ENCODE assay signal across 26 cellular contexts in the genomic region with DNA sequence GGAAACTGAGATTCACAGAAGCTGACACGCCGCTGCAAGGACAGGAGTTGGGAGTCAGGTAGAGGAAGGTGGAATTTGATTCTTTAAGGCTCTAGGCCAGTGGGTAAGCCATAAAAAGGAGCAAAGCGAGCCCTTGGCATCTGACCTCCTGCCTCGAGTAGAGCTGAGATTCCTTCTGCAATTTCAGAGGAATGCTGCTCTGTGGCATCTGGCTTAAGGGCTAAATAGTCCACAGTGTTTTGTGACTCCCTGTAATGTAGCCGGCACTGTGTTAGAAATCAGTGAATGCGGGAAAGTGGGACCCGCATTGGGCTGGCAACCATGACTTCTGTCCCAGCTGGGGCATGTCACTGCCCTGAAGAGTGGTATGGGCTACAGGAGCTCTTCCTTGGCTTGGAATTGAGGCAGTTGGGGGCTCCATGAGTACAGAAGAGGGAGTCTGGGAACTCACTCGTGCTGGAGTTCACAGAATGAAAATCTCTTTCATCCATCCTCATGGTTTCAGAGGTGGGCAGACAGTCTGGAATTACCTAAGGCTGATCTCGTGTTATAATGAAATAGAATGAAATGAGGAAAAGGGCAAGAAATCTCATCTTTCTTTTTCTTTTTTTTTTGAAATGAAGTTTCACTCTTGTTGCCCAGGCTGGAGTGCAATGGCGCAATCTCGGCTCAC.
"Had no signal": no experiment of that assay in that cellular context is flagged by ENCODE, and none has a peak within 500 bp of the region (broad histone marks: within the 10 kb centered on the region; RNA-seq: fewer than 3 reads in every experiment).

No MANE protein-coding gene starts in this region.

- H3K27ac ChIP-seq: colonic mucosa, esophagus squamous epithelium, left lung, pancreas, right lobe of liver, thoracic aorta, tibial nerve, upper lobe of right lung, uterus had no signal

- H3K36me3 Mint-ChIP-seq: immature natural killer cell; naive thymus-derived CD4-positive, alpha-beta T cell; stimulated activated naive B cell treated with anti-CD40 and anti-IgM and Interleukin-4, amounts not matched to agents 10 μg/mL and 1 μg/mL and 100 μg/mL, for 72 hours had no signal

- H3K4me1 ChIP-seq: colonic mucosa, esophagus squamous epithelium, left lung, pancreas, right lobe of liver, tibial nerve, upper lobe of right lung, uterus had no signal

- H3K36me3 ChIP-seq: colonic mucosa, esophagus squamous epithelium, left lung, pancreas, right lobe of liver, thoracic aorta, tibial nerve, upper lobe of right lung, uterus had no signal

- DNase-seq: colonic mucosa; effector memory CD4-positive, alpha-beta T cell; erythroblast; esophagus squamous epithelium; foreskin melanocyte; hypothalamus; immature natural killer cell; left lung; mesenchymal stem cell; midbrain; naive thymus-derived CD4-positive, alpha-beta T cell; occipital lobe; pancreas; retina; right lobe of liver; small intestine; stimulated activated CD4-positive, alpha-beta T cell treated with anti-CD3 and anti-CD28 coated beads, Interleukin-15, amount 100 ng/mL, for 24 hours; stimulated activated CD4-positive, alpha-beta T cell treated with anti-CD3 and anti-CD28 coated beads, Interleukin-2, amount 100 ng/mL, for 48 hours; stimulated activated naive B cell treated with anti-CD40 and anti-IgM and Interleukin-4, amounts not matched to agents 10 μg/mL and 1 μg/mL and 100 μg/mL, for 72 hours; upper lobe of right lung; uterus had no signal

- H3K27ac Mint-ChIP-seq: dendritic cell treated with granulocyte-macrophage colony-stimulating factor and Interleukin-4, amounts not matched to agents 40 ng/mL and 50 ng/mL, for 4 days; immature natural killer cell; naive thymus-derived CD4-positive, alpha-beta T cell; nephron; stimulated activated naive B cell treated with anti-CD40 and anti-IgM and Interleukin-4, amounts not matched to agents 10 μg/mL and 1 μg/mL and 100 μg/mL, for 72 hours; stimulated activated naive CD8-positive, alpha-beta T cell treated with anti-CD3 and anti-CD28 coated beads, Interleukin-15, Interleukin-2, amounts not matched to agents 100 ng/mL and 50 ng/mL, for 24 hours had no signal

- H3K9me3 Mint-ChIP-seq: dendritic cell treated with granulocyte-macrophage colony-stimulating factor and Interleukin-4, amounts not matched to agents 40 ng/mL and 50 ng/mL, for 4 days; immature natural killer cell; stimulated activated naive B cell treated with anti-CD40 and anti-IgM and Interleukin-4, amounts not matched to agents 10 μg/mL and 1 μg/mL and 100 μg/mL, for 72 hours; stimulated activated naive CD8-positive, alpha-beta T cell treated with anti-CD3 and anti-CD28 coated beads, Interleukin-15, Interleukin-2, amounts not matched to agents 100 ng/mL and 50 ng/mL, for 24 hours had no signal

- H3K27me3 ChIP-seq: colonic mucosa, esophagus squamous epithelium, left lung, pancreas, right lobe of liver, tibial nerve, upper lobe of right lung, uterus had no signal

- H3K9me3 ChIP-seq: colonic mucosa, esophagus squamous epithelium, left lung, pancreas, right lobe of liver, thoracic aorta, tibial nerve, upper lobe of right lung, uterus had no signal

- ATAC-seq: left lung; naive thymus-derived CD4-positive, alpha-beta T cell; pancreas; right lobe of liver; stimulated activated naive B cell treated with anti-CD40 and anti-IgM and Interleukin-4, amounts not matched to agents 10 μg/mL and 1 μg/mL and 100 μg/mL, for 72 hours; upper lobe of right lung had no signal

- H3K4me3 ChIP-seq: colonic mucosa, esophagus squamous epithelium, left lung, pancreas, right lobe of liver, thoracic aorta, tibial nerve, upper lobe of right lung, uterus had no signal

- H3K4me3 Mint-ChIP-seq: dendritic cell treated with granulocyte-macrophage colony-stimulating factor and Interleukin-4, amounts not matched to agents 40 ng/mL and 50 ng/mL, for 4 days; immature natural killer cell; naive thymus-derived CD4-positive, alpha-beta T cell; nephron; stimulated activated naive B cell treated with anti-CD40 and anti-IgM and Interleukin-4, amounts not matched to agents 10 μg/mL and 1 μg/mL and 100 μg/mL, for 72 hours; stimulated activated naive CD8-positive, alpha-beta T cell treated with anti-CD3 and anti-CD28 coated beads, Interleukin-15, Interleukin-2, amounts not matched to agents 100 ng/mL and 50 ng/mL, for 24 hours had no signal

- H3K4me1 Mint-ChIP-seq: immature natural killer cell; naive thymus-derived CD4-positive, alpha-beta T cell; stimulated activated naive B cell treated with anti-CD40 and anti-IgM and Interleukin-4, amounts not matched to agents 10 μg/mL and 1 μg/mL and 100 μg/mL, for 72 hours had no signal
